ENCODE assay signal across 3 cellular contexts in the genomic region with DNA sequence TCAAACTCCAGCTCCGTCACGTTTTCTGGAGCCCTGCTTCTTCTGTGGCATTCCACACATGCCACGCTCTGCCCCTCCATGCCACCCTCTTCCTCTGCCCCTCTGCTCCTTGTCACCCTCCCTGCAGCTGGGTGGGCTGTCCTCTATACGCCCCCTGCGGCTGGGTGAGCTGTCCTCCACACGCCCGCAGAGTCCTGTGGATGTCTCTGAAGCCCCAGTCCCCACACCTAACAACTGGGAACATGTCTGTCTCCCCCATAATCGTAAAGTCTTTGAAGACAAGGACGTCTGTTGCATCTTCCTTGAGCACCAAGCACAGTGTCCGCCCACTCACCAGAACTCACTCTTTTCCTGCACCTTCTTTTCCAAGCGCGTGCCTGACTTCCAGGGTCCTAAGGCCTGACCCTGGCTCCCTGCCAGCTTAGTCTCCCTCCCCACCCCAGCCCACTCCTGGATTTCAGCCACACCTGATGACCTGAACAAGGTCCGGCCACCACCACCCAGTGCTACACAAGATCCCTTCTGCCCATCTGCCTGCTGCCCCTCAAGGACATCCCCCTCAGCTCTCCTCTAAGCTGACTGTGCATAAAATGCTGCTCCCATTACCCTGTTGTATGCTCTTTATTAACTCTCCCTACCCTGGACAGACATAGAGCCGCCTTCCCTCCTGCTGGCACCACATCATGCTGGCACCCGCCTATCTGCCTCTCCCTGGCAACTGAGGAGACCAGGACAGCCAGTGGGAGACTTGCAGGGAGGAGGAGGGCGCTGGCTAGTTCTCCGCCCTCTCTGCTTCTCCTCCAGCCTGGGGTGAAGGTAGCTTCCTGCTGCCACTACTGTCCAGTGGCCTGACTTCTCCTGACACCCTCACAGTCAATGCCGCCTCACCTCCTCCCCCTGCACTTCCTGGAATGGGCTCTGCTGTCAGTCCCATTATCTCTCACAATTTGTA.
TF ChIP-seq lines count a peak whose summit lies in the region.

No MANE protein-coding gene starts in this region.

TF ChIP-seq in HCT116, 20 proteins besides CTCF, POLR2A, EP300 and RAD21:
- TF ChIP-seq EZH2phosphoT487 (IDR thresholded peaks at IDR 0.05; ENCODE audit: borderline replicate concordance) = no peak
- TF ChIP-seq POLR2AphosphoS5 (IDR thresholded peaks at IDR 0.05; ENCODE audit: low read depth, low read length) = peak; percentile 21; the same call in 1 of the 2 replicates

TF ChIP-seq in SK-N-SH treated with all-trans-retinoic acid at 6 μM for 48 hours, 23 proteins besides CTCF, POLR2A, EP300 and RAD21:
- TF ChIP-seq, protein P1, sequence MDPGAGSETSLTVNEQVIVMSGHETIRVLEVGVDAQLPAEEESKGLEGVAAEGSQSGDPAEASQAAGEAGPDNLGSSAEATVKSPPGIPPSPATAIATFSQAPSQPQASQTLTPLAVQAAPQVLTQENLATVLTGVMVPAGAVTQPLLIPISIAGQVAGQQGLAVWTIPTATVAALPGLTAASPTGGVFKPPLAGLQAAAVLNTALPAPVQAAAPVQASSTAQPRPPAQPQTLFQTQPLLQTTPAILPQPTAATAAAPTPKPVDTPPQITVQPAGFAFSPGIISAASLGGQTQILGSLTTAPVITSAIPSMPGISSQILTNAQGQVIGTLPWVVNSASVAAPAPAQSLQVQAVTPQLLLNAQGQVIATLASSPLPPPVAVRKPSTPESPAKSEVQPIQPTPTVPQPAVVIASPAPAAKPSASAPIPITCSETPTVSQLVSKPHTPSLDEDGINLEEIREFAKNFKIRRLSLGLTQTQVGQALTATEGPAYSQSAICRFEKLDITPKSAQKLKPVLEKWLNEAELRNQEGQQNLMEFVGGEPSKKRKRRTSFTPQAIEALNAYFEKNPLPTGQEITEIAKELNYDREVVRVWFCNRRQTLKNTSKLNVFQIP (CRISPR knock-in tag; IDR thresholded peaks at IDR 0.05; ENCODE audit: borderline replicate concordance, low read depth) = no peak
- no peak for TF ChIP-seq ZFP30 (CRISPR knock-in tag; IDR thresholded peaks at IDR 0.05)
- 0 out of 2 replicates have a peak, but pooled peaks have one; percentile 4 for TF ChIP-seq GLIS3 (CRISPR knock-in tag; IDR thresholded peaks at IDR 0.05)
- TF ChIP-seq, protein P2, sequence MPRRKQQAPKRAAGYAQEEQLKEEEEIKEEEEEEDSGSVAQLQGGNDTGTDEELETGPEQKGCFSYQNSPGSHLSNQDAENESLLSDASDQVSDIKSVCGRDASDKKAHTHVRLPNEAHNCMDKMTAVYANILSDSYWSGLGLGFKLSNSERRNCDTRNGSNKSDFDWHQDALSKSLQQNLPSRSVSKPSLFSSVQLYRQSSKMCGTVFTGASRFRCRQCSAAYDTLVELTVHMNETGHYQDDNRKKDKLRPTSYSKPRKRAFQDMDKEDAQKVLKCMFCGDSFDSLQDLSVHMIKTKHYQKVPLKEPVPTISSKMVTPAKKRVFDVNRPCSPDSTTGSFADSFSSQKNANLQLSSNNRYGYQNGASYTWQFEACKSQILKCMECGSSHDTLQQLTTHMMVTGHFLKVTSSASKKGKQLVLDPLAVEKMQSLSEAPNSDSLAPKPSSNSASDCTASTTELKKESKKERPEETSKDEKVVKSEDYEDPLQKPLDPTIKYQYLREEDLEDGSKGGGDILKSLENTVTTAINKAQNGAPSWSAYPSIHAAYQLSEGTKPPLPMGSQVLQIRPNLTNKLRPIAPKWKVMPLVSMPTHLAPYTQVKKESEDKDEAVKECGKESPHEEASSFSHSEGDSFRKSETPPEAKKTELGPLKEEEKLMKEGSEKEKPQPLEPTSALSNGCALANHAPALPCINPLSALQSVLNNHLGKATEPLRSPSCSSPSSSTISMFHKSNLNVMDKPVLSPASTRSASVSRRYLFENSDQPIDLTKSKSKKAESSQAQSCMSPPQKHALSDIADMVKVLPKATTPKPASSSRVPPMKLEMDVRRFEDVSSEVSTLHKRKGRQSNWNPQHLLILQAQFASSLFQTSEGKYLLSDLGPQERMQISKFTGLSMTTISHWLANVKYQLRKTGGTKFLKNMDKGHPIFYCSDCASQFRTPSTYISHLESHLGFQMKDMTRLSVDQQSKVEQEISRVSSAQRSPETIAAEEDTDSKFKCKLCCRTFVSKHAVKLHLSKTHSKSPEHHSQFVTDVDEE (CRISPR knock-in tag; IDR thresholded peaks at IDR 0.05) = no peak

TF ChIP-seq in HepG2, 621 proteins besides CTCF, POLR2A, EP300 and RAD21:
- TF ChIP-seq MAFF (IDR thresholded peaks at IDR 0.05; ENCODE audit: low read depth, low read length) (peak; percentile 69), ZNF331 (CRISPR knock-in tag; IDR thresholded peaks at IDR 0.05) (peak; percentile 12; the same call in 1 of the 2 replicates), ZNF776 (CRISPR knock-in tag; IDR thresholded peaks at IDR 0.05) (0 out of 2 replicates have a peak, but pooled peaks have one; percentile 21), LCORL (IDR thresholded peaks at IDR 0.05) (0 out of 2 replicates have a peak, but pooled peaks have one; percentile 42), LCORL (CRISPR knock-in tag; IDR thresholded peaks at IDR 0.05) (no peak), ZNF850 (CRISPR knock-in tag; conservative IDR thresholded peaks at IDR 0.05) (no peak), HIVEP1 (CRISPR knock-in tag; IDR thresholded peaks at IDR 0.05) (peak; percentile 29; the same call in 1 of the 2 replicates), MAFK (conservative IDR thresholded peaks at IDR 0.05 in 1 of 2, IDR thresholded peaks at IDR 0.05 in 1 of 2; ENCODE audit: low read length in 2 of 2) (peak; percentile 74 to 86), AGO2 (optimal IDR thresholded peaks at IDR 0.05; ENCODE audit: low read depth, low read length) (peak; percentile 85), PAF1 (CRISPR knock-in tag; IDR thresholded peaks at IDR 0.05) (0 out of 2 replicates have a peak, but pooled peaks have one; percentile 36), REXO4 (CRISPR knock-in tag; IDR thresholded peaks at IDR 0.05; ENCODE audit: borderline replicate concordance) (no peak), ZNF891 (CRISPR knock-in tag; IDR thresholded peaks at IDR 0.05) (0 out of 2 replicates have a peak, but pooled peaks have one; percentile 34), RBM22 (optimal IDR thresholded peaks at IDR 0.05; ENCODE audit: low read length) (peak; percentile 90)
- TF ChIP-seq, protein P3, sequence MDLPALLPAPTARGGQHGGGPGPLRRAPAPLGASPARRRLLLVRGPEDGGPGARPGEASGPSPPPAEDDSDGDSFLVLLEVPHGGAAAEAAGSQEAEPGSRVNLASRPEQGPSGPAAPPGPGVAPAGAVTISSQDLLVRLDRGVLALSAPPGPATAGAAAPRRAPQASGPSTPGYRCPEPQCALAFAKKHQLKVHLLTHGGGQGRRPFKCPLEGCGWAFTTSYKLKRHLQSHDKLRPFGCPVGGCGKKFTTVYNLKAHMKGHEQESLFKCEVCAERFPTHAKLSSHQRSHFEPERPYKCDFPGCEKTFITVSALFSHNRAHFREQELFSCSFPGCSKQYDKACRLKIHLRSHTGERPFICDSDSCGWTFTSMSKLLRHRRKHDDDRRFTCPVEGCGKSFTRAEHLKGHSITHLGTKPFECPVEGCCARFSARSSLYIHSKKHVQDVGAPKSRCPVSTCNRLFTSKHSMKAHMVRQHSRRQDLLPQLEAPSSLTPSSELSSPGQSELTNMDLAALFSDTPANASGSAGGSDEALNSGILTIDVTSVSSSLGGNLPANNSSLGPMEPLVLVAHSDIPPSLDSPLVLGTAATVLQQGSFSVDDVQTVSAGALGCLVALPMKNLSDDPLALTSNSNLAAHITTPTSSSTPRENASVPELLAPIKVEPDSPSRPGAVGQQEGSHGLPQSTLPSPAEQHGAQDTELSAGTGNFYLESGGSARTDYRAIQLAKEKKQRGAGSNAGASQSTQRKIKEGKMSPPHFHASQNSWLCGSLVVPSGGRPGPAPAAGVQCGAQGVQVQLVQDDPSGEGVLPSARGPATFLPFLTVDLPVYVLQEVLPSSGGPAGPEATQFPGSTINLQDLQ (CRISPR knock-in tag; IDR thresholded peaks at IDR 0.05) = no peak
- TF ChIP-seq, protein P4, sequence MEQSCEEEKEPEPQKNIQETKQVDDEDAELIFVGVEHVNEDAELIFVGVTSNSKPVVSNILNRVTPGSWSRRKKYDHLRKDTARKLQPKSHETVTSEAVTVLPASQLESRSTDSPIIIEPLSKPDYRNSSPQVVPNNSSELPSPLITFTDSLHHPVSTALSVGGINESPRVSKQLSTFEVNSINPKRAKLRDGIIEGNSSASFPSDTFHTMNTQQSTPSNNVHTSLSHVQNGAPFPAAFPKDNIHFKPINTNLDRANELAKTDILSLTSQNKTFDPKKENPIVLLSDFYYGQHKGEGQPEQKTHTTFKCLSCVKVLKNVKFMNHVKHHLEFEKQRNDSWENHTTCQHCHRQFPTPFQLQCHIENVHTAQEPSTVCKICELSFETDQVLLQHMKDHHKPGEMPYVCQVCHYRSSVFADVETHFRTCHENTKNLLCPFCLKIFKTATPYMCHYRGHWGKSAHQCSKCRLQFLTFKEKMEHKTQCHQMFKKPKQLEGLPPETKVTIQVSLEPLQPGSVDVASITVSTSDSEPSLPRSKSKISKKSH (CRISPR knock-in tag; IDR thresholded peaks at IDR 0.05; ENCODE audit: borderline replicate concordance) = peak; percentile 19; the same call in 1 of the 2 replicates
TF ChIP-seq in HepG2: peak in this region for 11.
